1 cellular context compared by ENCODE assay signal in the genomic region with DNA sequence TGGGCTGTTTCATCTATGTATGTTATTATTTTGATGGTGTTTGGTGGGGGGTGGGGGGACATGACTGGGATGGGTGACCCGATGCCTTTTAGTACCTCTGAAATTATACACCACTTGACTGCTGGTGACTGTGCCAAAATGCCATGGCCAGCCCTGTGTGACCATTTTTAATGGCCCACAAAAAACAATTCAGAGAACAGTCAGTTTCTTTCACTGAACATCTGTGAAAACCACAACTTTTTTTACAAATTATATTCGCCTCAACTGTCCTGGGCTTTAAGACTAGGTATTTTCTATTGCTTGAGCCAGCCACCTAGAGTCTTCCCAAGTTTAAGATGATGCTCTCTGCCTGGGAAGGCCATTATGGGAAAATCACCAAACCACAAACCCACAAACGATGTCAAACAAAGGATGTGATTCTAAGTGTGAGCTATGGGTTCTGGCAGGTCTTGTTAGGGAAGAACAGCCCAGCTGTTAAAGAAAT.
TF ChIP-seq lines count a peak whose summit lies in the region.

No MANE protein-coding gene starts in this region.

TF ChIP-seq in HepG2, 621 proteins besides CTCF, POLR2A, EP300 and RAD21 (continued from another document):
- TF ChIP-seq, protein P1, sequence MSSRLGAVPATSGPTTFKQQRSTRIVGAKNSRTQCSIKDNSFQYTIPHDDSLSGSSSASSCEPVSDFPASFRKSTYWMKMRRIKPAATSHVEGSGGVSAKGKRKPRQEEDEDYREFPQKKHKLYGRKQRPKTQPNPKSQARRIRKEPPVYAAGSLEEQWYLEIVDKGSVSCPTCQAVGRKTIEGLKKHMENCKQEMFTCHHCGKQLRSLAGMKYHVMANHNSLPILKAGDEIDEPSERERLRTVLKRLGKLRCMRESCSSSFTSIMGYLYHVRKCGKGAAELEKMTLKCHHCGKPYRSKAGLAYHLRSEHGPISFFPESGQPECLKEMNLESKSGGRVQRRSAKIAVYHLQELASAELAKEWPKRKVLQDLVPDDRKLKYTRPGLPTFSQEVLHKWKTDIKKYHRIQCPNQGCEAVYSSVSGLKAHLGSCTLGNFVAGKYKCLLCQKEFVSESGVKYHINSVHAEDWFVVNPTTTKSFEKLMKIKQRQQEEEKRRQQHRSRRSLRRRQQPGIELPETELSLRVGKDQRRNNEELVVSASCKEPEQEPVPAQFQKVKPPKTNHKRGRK (CRISPR knock-in tag; IDR thresholded peaks at IDR 0.05): no peak
- TF ChIP-seq POLR2G (IDR thresholded peaks at IDR 0.05; ENCODE audit: low read depth, low read length) (peak; percentile 83), IKZF4 (CRISPR knock-in tag; IDR thresholded peaks at IDR 0.05; ENCODE audit: borderline replicate concordance, low read depth, not compliant biosample characterization) (no peak)
